33 cellular contexts compared by ENCODE assay signal in the genomic region with DNA sequence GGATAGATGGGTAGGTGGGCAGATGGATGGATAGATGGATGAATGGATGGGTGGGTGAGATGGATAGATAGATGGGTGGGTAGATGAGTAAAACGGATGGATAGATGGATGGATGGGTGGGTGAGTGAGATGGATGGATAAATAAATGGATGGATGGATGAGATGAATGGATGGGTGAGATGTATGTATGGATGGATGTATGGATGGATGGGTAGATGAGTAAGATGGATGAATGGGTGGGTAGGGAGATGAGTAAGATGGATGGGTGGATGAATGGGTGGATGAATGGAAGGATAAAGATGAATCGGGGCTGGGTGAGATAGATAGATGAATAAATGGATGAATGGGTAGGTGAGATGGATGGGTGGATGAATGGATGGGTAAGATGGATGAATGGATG.
"Had no signal": no experiment of that assay in that cellular context is flagged by ENCODE, and none has a peak within 500 bp of the region (broad histone marks: within the 10 kb centered on the region; RNA-seq: fewer than 3 reads in every experiment).

No MANE protein-coding gene starts in this region.

- H3K27ac ChIP-seq: adrenal gland, body of pancreas, esophagus muscularis mucosa, foreskin keratinocyte, gastrocnemius medialis had no signal

- H3K27me3 ChIP-seq: adrenal gland, body of pancreas, gastrocnemius medialis had no signal

- DNase-seq: activated CD4-positive, alpha-beta memory T cell treated with anti-CD3 and anti-CD28 coated beads for 36 hours; activated CD4-positive, alpha-beta T cell treated with anti-CD3 and anti-CD28 coated beads for 36 hours; activated CD4-positive, alpha-beta T cell treated with anti-CD3 and anti-CD28 coated beads, Interleukin-2, amount 10 ng/mL, durations not matched to agents 24 days and 14 days; activated CD4-positive, CD25-positive, alpha-beta regulatory T cell; activated CD4-positive, CD25-positive, alpha-beta regulatory T cell treated with anti-CD3 and anti-CD28 coated beads, Interleukin-2, amount 50 U/mL, for 72 hours; activated CD8-positive, alpha-beta memory T cell treated with anti-CD3 and anti-CD28 coated beads, Interleukin-2, amount 10 ng/mL, durations not matched to agents 7 days and 5 days; activated CD8-positive, alpha-beta memory T cell treated with anti-CD3 and anti-CD28 coated beads, Interleukin-2, amount 50 U/mL, for 4 hours; activated CD8-positive, alpha-beta T cell treated with anti-CD3 and anti-CD28 coated beads, Interleukin-2, amount 10 ng/mL, durations not matched to agents 7 days and 5 days; activated effector memory CD4-positive, alpha-beta T cell treated with anti-CD3 and anti-CD28 coated beads, Interleukin-2, amount 50 U/mL, for 16 hours; activated naive CD4-positive, alpha-beta T cell treated with anti-CD3 and anti-CD28 coated beads for 36 hours; activated naive CD8-positive, alpha-beta T cell treated with anti-CD3 and anti-CD28 coated beads for 36 hours; activated naive CD8-positive, alpha-beta T cell treated with anti-CD3 and anti-CD28 coated beads, Interleukin-2, amount 50 U/mL, for 24 hours; activated T-cell treated with anti-CD3 and anti-CD28 coated beads, Interleukin-2, amount 50 U/mL, for 1 hour; activated T-cell treated with anti-CD3 and anti-CD28 coated beads, Interleukin-2, amount 50 U/mL, for 48 hours; adrenal gland; amygdala; aorta; body of pancreas; caudate nucleus; cortex of kidney; dermis blood vessel endothelial cell; effector CD4-positive, alpha-beta T cell; effector memory CD8-positive, alpha-beta T cell; erythroblast; foreskin keratinocyte; gastrocnemius medialis; glutamatergic neuron; T-helper 2 cell had no signal

- H3K36me3 ChIP-seq: adrenal gland, esophagus muscularis mucosa, gastrocnemius medialis had no signal

- H3K27ac Mint-ChIP-seq: activated CD4-positive, alpha-beta memory T cell treated with anti-CD3 and anti-CD28 coated beads for 36 hours; activated CD4-positive, alpha-beta T cell treated with anti-CD3 and anti-CD28 coated beads for 36 hours; activated CD4-positive, alpha-beta T cell treated with anti-CD3 and anti-CD28 coated beads, Interleukin-2, amount 10 ng/mL, durations not matched to agents 24 days and 14 days; activated CD8-positive, alpha-beta memory T cell treated with anti-CD3 and anti-CD28 coated beads, Interleukin-2, amount 10 ng/mL, durations not matched to agents 7 days and 5 days; activated CD8-positive, alpha-beta T cell treated with anti-CD3 and anti-CD28 coated beads, Interleukin-2, amount 10 ng/mL, durations not matched to agents 7 days and 5 days; activated naive CD4-positive, alpha-beta T cell treated with anti-CD3 and anti-CD28 coated beads for 36 hours; activated naive CD4-positive, alpha-beta T cell treated with anti-CD3 and anti-CD28 coated beads, Interleukin-2, amount 50 U/mL, for 24 hours; activated naive CD8-positive, alpha-beta T cell treated with anti-CD3 and anti-CD28 coated beads for 36 hours; activated naive CD8-positive, alpha-beta T cell treated with anti-CD3 and anti-CD28 coated beads, Interleukin-2, amount 50 U/mL, for 24 hours; activated T-helper 1 cell treated with anti-CD3 and anti-CD28 coated beads, Interleukin-12 subunit alpha, Interleukin-12 subunit beta, Interleukin-2, Interleukin-4 antibody, amounts not matched to agents 30 ng/mL and 10 ng/mL and 1 ng/mL, durations not matched to agents 14 hours and 24 hours and 36 hours; activated T-helper 2 cell treated with anti-CD3 and anti-CD28 coated beads, Interferon-gamma antibody, Interleukin-2, Interleukin-4, amounts not matched to agents 10 μg/mL and 5 μg/mL and 100 μg/mL, durations not matched to agents 14 hours and 24 hours and 36 hours; effector memory CD8-positive, alpha-beta T cell had no signal

- H3K36me3 Mint-ChIP-seq: activated CD4-positive, alpha-beta memory T cell treated with anti-CD3 and anti-CD28 coated beads for 36 hours; activated CD8-positive, alpha-beta memory T cell treated with anti-CD3 and anti-CD28 coated beads, Interleukin-2, amount 10 ng/mL, durations not matched to agents 7 days and 5 days; activated naive CD4-positive, alpha-beta T cell treated with anti-CD3 and anti-CD28 coated beads, Interleukin-2, amount 50 U/mL, for 24 hours; activated naive CD8-positive, alpha-beta T cell treated with anti-CD3 and anti-CD28 coated beads for 36 hours had no signal

- H3K4me3 Mint-ChIP-seq: activated CD4-positive, alpha-beta memory T cell treated with anti-CD3 and anti-CD28 coated beads for 36 hours; activated CD4-positive, alpha-beta T cell treated with anti-CD3 and anti-CD28 coated beads for 36 hours; activated CD4-positive, alpha-beta T cell treated with anti-CD3 and anti-CD28 coated beads, Interleukin-2, amount 10 ng/mL, durations not matched to agents 24 days and 14 days; activated CD8-positive, alpha-beta memory T cell treated with anti-CD3 and anti-CD28 coated beads, Interleukin-2, amount 10 ng/mL, durations not matched to agents 7 days and 5 days; activated CD8-positive, alpha-beta T cell treated with anti-CD3 and anti-CD28 coated beads, Interleukin-2, amount 10 ng/mL, durations not matched to agents 7 days and 5 days; activated naive CD4-positive, alpha-beta T cell treated with anti-CD3 and anti-CD28 coated beads for 36 hours; activated naive CD4-positive, alpha-beta T cell treated with anti-CD3 and anti-CD28 coated beads, Interleukin-2, amount 50 U/mL, for 24 hours; activated naive CD8-positive, alpha-beta T cell treated with anti-CD3 and anti-CD28 coated beads for 36 hours; activated naive CD8-positive, alpha-beta T cell treated with anti-CD3 and anti-CD28 coated beads, Interleukin-2, amount 50 U/mL, for 24 hours; activated T-helper 1 cell treated with anti-CD3 and anti-CD28 coated beads, Interleukin-12 subunit alpha, Interleukin-12 subunit beta, Interleukin-2, Interleukin-4 antibody, amounts not matched to agents 30 ng/mL and 10 ng/mL and 1 ng/mL, durations not matched to agents 14 hours and 24 hours and 36 hours; effector memory CD8-positive, alpha-beta T cell had no signal

- H3K4me1 Mint-ChIP-seq: activated CD4-positive, alpha-beta T cell treated with anti-CD3 and anti-CD28 coated beads for 36 hours; activated CD4-positive, alpha-beta T cell treated with anti-CD3 and anti-CD28 coated beads, Interleukin-2, amount 10 ng/mL, durations not matched to agents 24 days and 14 days; activated CD8-positive, alpha-beta memory T cell treated with anti-CD3 and anti-CD28 coated beads, Interleukin-2, amount 10 ng/mL, durations not matched to agents 7 days and 5 days; activated naive CD4-positive, alpha-beta T cell treated with anti-CD3 and anti-CD28 coated beads, Interleukin-2, amount 50 U/mL, for 24 hours; activated naive CD8-positive, alpha-beta T cell treated with anti-CD3 and anti-CD28 coated beads for 36 hours; activated naive CD8-positive, alpha-beta T cell treated with anti-CD3 and anti-CD28 coated beads, Interleukin-2, amount 50 U/mL, for 24 hours had no signal

- ATAC-seq: activated CD4-positive, alpha-beta T cell treated with anti-CD3 and anti-CD28 coated beads for 36 hours; activated CD8-positive, alpha-beta memory T cell treated with anti-CD3 and anti-CD28 coated beads, Interleukin-2, amount 10 ng/mL, durations not matched to agents 7 days and 5 days; activated CD8-positive, alpha-beta T cell treated with anti-CD3 and anti-CD28 coated beads, Interleukin-2, amount 10 ng/mL, durations not matched to agents 7 days and 5 days; activated naive CD8-positive, alpha-beta T cell treated with anti-CD3 and anti-CD28 coated beads, Interleukin-2, amount 50 U/mL, for 24 hours; body of pancreas; effector memory CD8-positive, alpha-beta T cell; foreskin keratinocyte; gastrocnemius medialis had no signal

- H3K9me3 ChIP-seq: adrenal gland, body of pancreas, esophagus muscularis mucosa, gastrocnemius medialis had no signal

- H3K4me1 ChIP-seq: adrenal gland, body of pancreas, esophagus muscularis mucosa, foreskin keratinocyte, gastrocnemius medialis had no signal

- H3K4me3 ChIP-seq: adrenal gland, body of pancreas, esophagus muscularis mucosa, gastrocnemius medialis had no signal

- FAIRE-seq: colon had no signal

- H3K27me3 Mint-ChIP-seq: activated CD4-positive, alpha-beta memory T cell treated with anti-CD3 and anti-CD28 coated beads for 36 hours; activated CD4-positive, alpha-beta T cell treated with anti-CD3 and anti-CD28 coated beads, Interleukin-2, amount 10 ng/mL, durations not matched to agents 24 days and 14 days; activated CD8-positive, alpha-beta memory T cell treated with anti-CD3 and anti-CD28 coated beads, Interleukin-2, amount 10 ng/mL, durations not matched to agents 7 days and 5 days; activated naive CD8-positive, alpha-beta T cell treated with anti-CD3 and anti-CD28 coated beads for 36 hours; activated naive CD8-positive, alpha-beta T cell treated with anti-CD3 and anti-CD28 coated beads, Interleukin-2, amount 50 U/mL, for 24 hours; effector memory CD8-positive, alpha-beta T cell had no signal

- H3K9me3 Mint-ChIP-seq: activated CD4-positive, alpha-beta memory T cell treated with anti-CD3 and anti-CD28 coated beads for 36 hours; activated CD4-positive, alpha-beta T cell treated with anti-CD3 and anti-CD28 coated beads, Interleukin-2, amount 10 ng/mL, durations not matched to agents 24 days and 14 days; activated naive CD4-positive, alpha-beta T cell treated with anti-CD3 and anti-CD28 coated beads for 36 hours; activated naive CD4-positive, alpha-beta T cell treated with anti-CD3 and anti-CD28 coated beads, Interleukin-2, amount 50 U/mL, for 24 hours; activated naive CD8-positive, alpha-beta T cell treated with anti-CD3 and anti-CD28 coated beads for 36 hours; activated naive CD8-positive, alpha-beta T cell treated with anti-CD3 and anti-CD28 coated beads, Interleukin-2, amount 50 U/mL, for 24 hours; activated T-helper 1 cell treated with anti-CD3 and anti-CD28 coated beads, Interleukin-12 subunit alpha, Interleukin-12 subunit beta, Interleukin-2, Interleukin-4 antibody, amounts not matched to agents 30 ng/mL and 10 ng/mL and 1 ng/mL, durations not matched to agents 14 hours and 24 hours and 36 hours; activated T-helper 2 cell treated with anti-CD3 and anti-CD28 coated beads, Interferon-gamma antibody, Interleukin-2, Interleukin-4, amounts not matched to agents 10 μg/mL and 5 μg/mL and 100 μg/mL, durations not matched to agents 14 hours and 24 hours and 36 hours; effector memory CD8-positive, alpha-beta T cell had no signal
